In genomic region chr5:101977729-101978345, GRCh38 we compare ENCODE assay signal across 7 cellular contexts.
DNase-seq lines count a peak whose midpoint lies in the region; ATAC-seq, FAIRE-seq and TF ChIP-seq lines count a peak whose summit lies in the region.

No MANE protein-coding gene starts in this region.

- H3K4me1 Mint-ChIP-seq in endothelial cell (ENCODE audit: unreplicated experiment) = no peaks in the 10 kb centered on the region

- no peaks in the 10 kb centered on the region for H3K27me3 Mint-ChIP-seq in endothelial cell (ENCODE audit: unreplicated experiment)

- H3K9me3 Mint-ChIP-seq in endothelial cell (ENCODE audit: unreplicated experiment) = no peaks in the 10 kb centered on the region

- H3K27ac ChIP-seq in OCI-LY1 (ENCODE audit: low read depth, low read length, poor library complexity, severe bottlenecking) (no peak overlapping the region), pancreas (no peak overlapping the region)

- 0% methylated on average over 1 of the region's 1 CpG for WGBS in pancreas, 2 donors

- FAIRE-seq in pancreas (lab: Jason Lieb, UNC) = no peak

- H3K9me2 ChIP-seq in OCI-LY1 (ENCODE audit: low read depth, low read length) = no peaks in the 10 kb centered on the region

- ATAC-seq in GM21717 (IDR thresholded peaks at IDR 0.05; ENCODE audit: unreplicated experiment) (peak; percentile 94), pancreas (peak; percentile 74 to 93 (median 88))

- no peak overlapping the region for H3K4me3 ChIP-seq in GM12864 (ENCODE audit: low read depth, low read length)
- no peak overlapping the region for H3K4me3 ChIP-seq in OCI-LY1 (ENCODE audit: low read depth, low read length, poor library complexity, severe bottlenecking)
- no peak overlapping the region for H3K4me3 ChIP-seq in pancreas

- H3K27me3 ChIP-seq in OCI-LY1 (ENCODE audit: insufficient read depth, low read length) (no peaks in the 10 kb centered on the region), pancreas (no peaks in the 10 kb centered on the region)

- no peaks in the 10 kb centered on the region for H3K9me3 ChIP-seq in OCI-LY1 (ENCODE audit: low read length)
- H3K9me3 ChIP-seq in pancreas = no peaks in the 10 kb centered on the region

- H3K9ac ChIP-seq in OCI-LY1 (ENCODE audit: low read length) = no peak overlapping the region

- H3K79me2 ChIP-seq in OCI-LY1 (ENCODE audit: insufficient read depth, low read length) = no peaks in the 10 kb centered on the region

- H3F3A ChIP-seq in OCI-LY1 (ENCODE audit: insufficient read depth, low read length) = no peaks in the 10 kb centered on the region

- TF ChIP-seq CTCF in GM12864 (IDR thresholded peaks at IDR 0.05; ENCODE audit: low read depth, low read length, missing control alignments) (peak; percentile 62), OCI-LY1 (IDR thresholded peaks at IDR 0.05; ENCODE audit: low read length) (peak; percentile 75), endothelial cell (IDR thresholded peaks at IDR 0.05; ENCODE audit: unreplicated experiment) (peak; percentile 82), pancreas (IDR thresholded peaks at IDR 0.05) (peak; percentile 35 to 65 (median 64))

- H4K20me1 ChIP-seq in OCI-LY1 (ENCODE audit: insufficient read depth, low read length) = no peaks in the 10 kb centered on the region

- H3K36me3 ChIP-seq in OCI-LY1 (ENCODE audit: insufficient read depth, low read length) (no peaks in the 10 kb centered on the region), pancreas (no peaks in the 10 kb centered on the region)

- H3K4me2 ChIP-seq in OCI-LY1 (ENCODE audit: low read length) = no peak overlapping the region

- peak overlapping the region; percentile 62 for H3K27ac Mint-ChIP-seq in endothelial cell (ENCODE audit: unreplicated experiment)

- H3K4me3 Mint-ChIP-seq in endothelial cell (ENCODE audit: unreplicated experiment) = no peak overlapping the region

- no peaks in the 10 kb centered on the region for H3K36me3 Mint-ChIP-seq in endothelial cell (ENCODE audit: low read depth, unreplicated experiment)

- DNase-seq in GM12864 (ENCODE audit: low read depth) (peak; percentile 21), HuH-7 (ENCODE audit: low spot score) (peak; percentile 25), endothelial cell (ENCODE audit: low spot score) (peak; percentile 11), pancreas (peak in 1 of 6 donors; percentile 13)
- no peak for DNase-seq in effector CD8-positive, alpha-beta T cell (lab: John Stamatoyannopoulos, UW)

- H3K4me1 ChIP-seq in OCI-LY1 (ENCODE audit: insufficient read depth, low read length, severe bottlenecking) (no peaks in the 10 kb centered on the region), pancreas (no peaks in the 10 kb centered on the region)

- no peak overlapping the region for H2AFZ ChIP-seq in OCI-LY1 (ENCODE audit: low read length)

- intact Hi-C loops in pancreas (cut with DNase I) = no loop called here
